9 cellular contexts compared by ENCODE assay signal in genomic region chr19:13366529-13367143, GRCh38.
DNase-seq lines count a peak whose midpoint lies in the region; TF ChIP-seq lines count a peak whose summit lies in the region.
"Had no signal": no experiment of that assay in that cellular context is flagged by ENCODE, and none has a peak within 500 bp of the region (broad histone marks: within the 10 kb centered on the region; RNA-seq: fewer than 3 reads in every experiment).

No MANE protein-coding gene starts in this region.

- H3K27me3 Mint-ChIP-seq in type B pancreatic cell: peaks cover 5% of the 10 kb centered on the region

- no peaks in the 10 kb centered on the region for H3K79me2 ChIP-seq in trophoblast cell (ENCODE audit: control insufficient read depth, insufficient read depth, low read length, poor library complexity)

- H3K9ac ChIP-seq in NT2/D1 (ENCODE audit: insufficient read length, low read depth): no peak overlapping the region
- H3K9ac ChIP-seq in trophoblast cell (ENCODE audit: low read length): no peak overlapping the region

- no peak overlapping the region for H3K23ac ChIP-seq in trophoblast cell (ENCODE audit: low read length)

- no peak overlapping the region for H3K27ac ChIP-seq in left ventricle myocardium inferior (replicated peaks)
- no peak overlapping the region for H3K27ac ChIP-seq in right atrium auricular region
- H3K27ac ChIP-seq in trophoblast cell (ENCODE audit: low read depth, low read length): no peak overlapping the region

- H2BK12ac ChIP-seq in trophoblast cell (ENCODE audit: low read length): no peak overlapping the region

- no peaks in the 10 kb centered on the region for H3K79me1 ChIP-seq in trophoblast cell (ENCODE audit: low read length)

- no peak overlapping the region for H3K4me3 Mint-ChIP-seq in type B pancreatic cell

- H3K4me3 ChIP-seq in left ventricle myocardium inferior: no peak overlapping the region
- no peak overlapping the region for H3K4me3 ChIP-seq in right atrium auricular region
- H3K4me3 ChIP-seq in NT2/D1 (ENCODE audit: insufficient read length, low read depth): no peak overlapping the region
- no peak overlapping the region for H3K4me3 ChIP-seq in epithelial cell of proximal tubule (ENCODE audit: low read depth, low read length)
- H3K4me3 ChIP-seq in trophoblast cell (ENCODE audit: low read depth, low read length): no peak overlapping the region

- H3K9me3 ChIP-seq in left ventricle myocardium inferior (replicated peaks): no peaks in the 10 kb centered on the region
- no peaks in the 10 kb centered on the region for H3K9me3 ChIP-seq in right atrium auricular region
- no peaks in the 10 kb centered on the region for H3K9me3 ChIP-seq in NT2/D1 (ENCODE audit: insufficient read depth, low read length)
- peaks cover 2% of the 10 kb centered on the region for H3K9me3 ChIP-seq in trophoblast cell (ENCODE audit: insufficient read depth, low read depth, low read length)

- H2AFZ ChIP-seq in trophoblast cell (ENCODE audit: insufficient read depth, low read length, poor library complexity): no peak overlapping the region

- H3K9me3 Mint-ChIP-seq in type B pancreatic cell: no peaks in the 10 kb centered on the region

- no peak overlapping the region for H2BK120ac ChIP-seq in trophoblast cell (ENCODE audit: insufficient read depth, low read length, poor library complexity)

- no peaks in the 10 kb centered on the region for H3K4me1 Mint-ChIP-seq in type B pancreatic cell (ENCODE audit: unreplicated experiment)

- no peak overlapping the region for H4K12ac ChIP-seq in trophoblast cell (ENCODE audit: low read depth, low read length)

- TF ChIP-seq CTCF in left ventricle myocardium inferior (IDR thresholded peaks at IDR 0.05; ENCODE audit: borderline replicate concordance) (peak; percentile 30), right atrium auricular region (IDR thresholded peaks at IDR 0.05) (peak in 1 of 2 donors; percentile 35), epithelial cell of proximal tubule (conservative IDR thresholded peaks at IDR 0.05; ENCODE audit: low read depth, low read length) (peak; percentile 72), type B pancreatic cell (conservative IDR thresholded peaks at IDR 0.05) (peak; percentile 76)

- H4K91ac ChIP-seq in trophoblast cell (ENCODE audit: low read depth, low read length): no peak overlapping the region

- no peak overlapping the region for H2BK5ac ChIP-seq in trophoblast cell (ENCODE audit: low read depth, low read length, poor library complexity)

- H3K36me3 Mint-ChIP-seq in type B pancreatic cell: no peaks in the 10 kb centered on the region

- DNase-seq in left ventricle myocardium inferior: no peak
- DNase-seq in right atrium auricular region (ENCODE audit: low spot score): no peak
- DNase-seq in NT2/D1 (ENCODE audit: low read depth, low spot score): peak; percentile 16
- no peak for DNase-seq in epithelial cell of proximal tubule (ENCODE audit: low read depth)
- no peak for DNase-seq in type B pancreatic cell (ENCODE audit: extremely low spot score, unreplicated experiment)
- DNase-seq in trophoblast cell: no peak
- no peak for DNase-seq in NCI-H2196 (lab: John Stamatoyannopoulos, UW; ENCODE audit: unreplicated experiment)
- no peak for DNase-seq in activated CD4-positive, alpha-beta T cell treated with anti-CD3 and anti-CD28 coated beads for 1 hour
- DNase-seq: DMS79 treated with DMSO at 0.1 percent for 48 hours had no signal

- no peak overlapping the region for H3K4ac ChIP-seq in trophoblast cell (ENCODE audit: low read depth, low read length)

- H3K27me3 ChIP-seq in left ventricle myocardium inferior (ENCODE audit: low read depth) (peaks cover 25% of the 10 kb centered on the region), right atrium auricular region (no peaks in the 10 kb centered on the region), NT2/D1 (ENCODE audit: insufficient read depth, insufficient read length) (no peaks in the 10 kb centered on the region), trophoblast cell (ENCODE audit: insufficient read depth, low read length) (no peaks in the 10 kb centered on the region)

- no peak overlapping the region for H3K14ac ChIP-seq in trophoblast cell (ENCODE audit: low read length)

- H3K4me1 ChIP-seq in left ventricle myocardium inferior (no peaks in the 10 kb centered on the region), right atrium auricular region (no peaks in the 10 kb centered on the region), NT2/D1 (ENCODE audit: insufficient read depth, insufficient read length) (no peaks in the 10 kb centered on the region), trophoblast cell (ENCODE audit: control insufficient read depth in 1 of 2, insufficient read depth in 2 of 2, low read length in 2 of 2) (no peaks in the 10 kb centered on the region)

- no peak overlapping the region for H3K4me2 ChIP-seq in trophoblast cell (ENCODE audit: low read length)

- no peak overlapping the region for H3K18ac ChIP-seq in trophoblast cell (ENCODE audit: low read length)

- intact Hi-C loops in left ventricle myocardium inferior (cut with micrococcal nuclease): no loop called here

- no peak overlapping the region for H3K27ac Mint-ChIP-seq in type B pancreatic cell

- no peak overlapping the region for H2AK5ac ChIP-seq in trophoblast cell (ENCODE audit: low read length)

- H4K8ac ChIP-seq in trophoblast cell (ENCODE audit: low read depth, low read length): no peak overlapping the region

- no peaks in the 10 kb centered on the region for H3K36me3 ChIP-seq in left ventricle myocardium inferior
- no peaks in the 10 kb centered on the region for H3K36me3 ChIP-seq in right atrium auricular region
- H3K36me3 ChIP-seq in NT2/D1 (ENCODE audit: insufficient read depth, insufficient read length, low read length): no peaks in the 10 kb centered on the region
- no peaks in the 10 kb centered on the region for H3K36me3 ChIP-seq in trophoblast cell (ENCODE audit: control insufficient read depth in 1 of 2, insufficient read depth in 2 of 2, low read length in 2 of 2)

- WGBS in trophoblast cell (ENCODE audit: extremely low coverage, insufficient coverage, insufficient read length): no CpG with 5 or more reads among the region's 13 CpGs
